In the genomic region with DNA sequence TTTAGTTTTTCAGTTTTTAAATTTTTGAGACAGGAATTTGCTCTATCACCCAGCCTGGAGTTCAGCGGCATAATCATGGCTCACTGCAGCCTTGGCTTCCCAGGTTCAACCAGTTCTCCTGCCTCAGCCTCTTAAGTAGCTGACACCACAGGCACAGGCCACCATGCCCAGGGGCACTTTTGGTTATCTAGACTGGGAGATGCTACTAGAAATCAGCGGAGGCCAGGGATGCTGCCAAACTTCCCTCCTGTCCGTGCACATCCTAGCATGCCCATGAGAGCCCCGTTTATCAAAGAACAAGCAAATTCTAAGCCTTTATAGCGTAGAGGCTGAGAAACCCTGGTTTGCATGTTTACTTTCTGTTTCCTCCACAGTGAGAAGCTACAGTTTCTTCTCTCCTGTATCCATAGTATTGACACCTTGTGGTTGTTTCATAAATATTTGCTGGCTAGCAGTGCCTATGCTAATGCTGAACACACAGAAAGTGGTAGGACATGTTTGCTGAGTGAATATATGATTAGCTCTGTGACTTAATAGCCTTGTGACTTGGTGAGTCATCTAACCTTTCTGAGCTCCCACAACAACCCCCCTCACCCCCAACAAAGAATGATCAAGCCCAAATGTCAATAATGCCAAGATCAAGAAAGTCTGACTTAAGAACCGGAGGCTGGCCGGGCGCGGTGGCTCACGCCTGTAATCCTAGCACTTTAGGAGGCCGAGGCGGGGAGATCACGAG, we compare ENCODE assay signal across 11 cellular contexts. TPM values are rescaled to one million over a fixed set of nuclear protein-coding genes. Genes with fewer than 3 reads are reported as not detected.
A peak's percentile ranks its signal among the peaks of the same experiment; 100 is the strongest.
DNase-seq lines count a peak whose midpoint lies in the region; ATAC-seq, FAIRE-seq and TF ChIP-seq lines count a peak whose summit lies in the region.
"Had no signal": no experiment of that assay in that cellular context is flagged by ENCODE, and none has a peak within 500 bp of the region (broad histone marks: within the 10 kb centered on the region; RNA-seq: fewer than 3 reads in every experiment).

No MANE protein-coding gene starts in this region.

- H3K27ac Mint-ChIP-seq in astrocyte (ENCODE audit: unreplicated experiment), result peak overlapping the region; percentile 8
- H3K27ac Mint-ChIP-seq in nephron, result peak overlapping the region in 2 of 3 experiments; percentile 69 to 86

- H3K36me3 ChIP-seq in astrocyte (ENCODE audit: insufficient read depth, low read length), result no peaks in the 10 kb centered on the region
- H3K36me3 ChIP-seq in GM23248 (ENCODE audit: low read depth), result no peaks in the 10 kb centered on the region
- H3K36me3 ChIP-seq: sigmoid colon had no signal

- H3K4me2 ChIP-seq in astrocyte (ENCODE audit: low read length), result no peak overlapping the region
- no peak overlapping the region for H3K4me2 ChIP-seq in GM23248 (ENCODE audit: unreplicated experiment)

- H3K27ac ChIP-seq in astrocyte (ENCODE audit: low read depth, low read length) (no peak overlapping the region), GM23248 (no peak overlapping the region)
- H3K27ac ChIP-seq: sigmoid colon had no signal

- H3K4me3 Mint-ChIP-seq in astrocyte (ENCODE audit: unreplicated experiment) (no peak overlapping the region), nephron (peak overlapping the region in 2 of 3 experiments; percentile 20 to 47)

- no peak overlapping the region for H3K9ac ChIP-seq in astrocyte (ENCODE audit: low read length)
- H3K9ac ChIP-seq in GM23248, result no peak overlapping the region

- peak; percentile 70 to 80 for ATAC-seq in activated CD4-positive, CD25-positive, alpha-beta regulatory T cell treated with anti-CD3 and anti-CD28 coated beads, Interleukin-2, amount 50 U/mL, for 24 hours
- ATAC-seq: mucosa of descending colon had no signal

- H3K4me1 Mint-ChIP-seq in astrocyte (ENCODE audit: low read depth, unreplicated experiment) (peaks cover 13% of the 10 kb centered on the region), nephron (peaks cover 25% of the 10 kb centered on the region)

- peaks cover 7% of the 10 kb centered on the region for H3K4me1 ChIP-seq in astrocyte (ENCODE audit: insufficient read depth, low read length)
- H3K4me1 ChIP-seq in GM23248 (ENCODE audit: insufficient read depth), result no peaks in the 10 kb centered on the region

- no peaks in the 10 kb centered on the region for H3F3A ChIP-seq in GM23248 (ENCODE audit: insufficient read depth)

- TF ChIP-seq CTCF in LNCaP clone FGC (IDR thresholded peaks at IDR 0.05; ENCODE audit: control insufficient read depth, extremely low read depth, insufficient read depth) (no peak), astrocyte (IDR thresholded peaks at IDR 0.05; ENCODE audit: insufficient read depth, low read depth, low read length) (no peak), nephron (IDR thresholded peaks at IDR 0.05; ENCODE audit: unreplicated experiment in 3 of 3) (no peak)

- H3K79me2 ChIP-seq in astrocyte (ENCODE audit: insufficient read depth, low read length) (no peaks in the 10 kb centered on the region), GM23248 (ENCODE audit: insufficient read depth) (no peaks in the 10 kb centered on the region)

- H3K9me2 ChIP-seq in GM23248 (ENCODE audit: insufficient read depth), result no peaks in the 10 kb centered on the region

- H3K9me3 ChIP-seq in astrocyte (ENCODE audit: insufficient read depth, low read depth, low read length), result no peaks in the 10 kb centered on the region
- no peaks in the 10 kb centered on the region for H3K9me3 ChIP-seq in GM23248 (ENCODE audit: low read depth)
- H3K9me3 ChIP-seq: mucosa of descending colon, sigmoid colon had no signal

- in situ Hi-C loops in GM23248 (cut with MboI), result no loop called here

- 69 to 72% methylated on average over 13 of the region's 13 CpGs for WGBS in GM23248 (ENCODE audit: low coverage in 1 of 2, low lambda C conversion rate in 2 of 2, missing lambda C conversion rate in 2 of 2), 2 experiments

- peaks cover 4% of the 10 kb centered on the region for H3K9me3 Mint-ChIP-seq in astrocyte (ENCODE audit: unreplicated experiment)
- H3K9me3 Mint-ChIP-seq in nephron, result no peaks in the 10 kb centered on the region

- no peak for FAIRE-seq in astrocyte (lab: Jason Lieb, UNC)

- no peak overlapping the region for H2AFZ ChIP-seq in astrocyte (ENCODE audit: low read depth, low read length)
- no peak overlapping the region for H2AFZ ChIP-seq in GM23248

- H3K36me3 Mint-ChIP-seq in astrocyte (ENCODE audit: low read depth, unreplicated experiment), result peaks cover 2% of the 10 kb centered on the region
- H3K36me3 Mint-ChIP-seq in nephron (ENCODE audit: low read depth), result no peaks in the 10 kb centered on the region

- H3K4me3 ChIP-seq in LNCaP clone FGC (ENCODE audit: low read depth, low read length) (no peak overlapping the region), astrocyte (ENCODE audit: insufficient read depth, low read depth, low read length) (no peak overlapping the region), GM23248 (no peak overlapping the region)
- H3K4me3 ChIP-seq: mucosa of descending colon, sigmoid colon had no signal

- H3K27me3 Mint-ChIP-seq in astrocyte (ENCODE audit: low read depth, unreplicated experiment) (peaks cover 2% of the 10 kb centered on the region), nephron (ENCODE audit: low read depth) (peaks cover under 1% of the 10 kb centered on the region)

- H3K27me3 ChIP-seq in astrocyte (ENCODE audit: insufficient read depth, low read length), result no peaks in the 10 kb centered on the region
- no peaks in the 10 kb centered on the region for H3K27me3 ChIP-seq in GM23248 (replicated peaks; ENCODE audit: insufficient read depth)
- H3K27me3 ChIP-seq: sigmoid colon had no signal

- no peaks in the 10 kb centered on the region for H4K20me1 ChIP-seq in astrocyte (ENCODE audit: insufficient read depth, low read length)
- H4K20me1 ChIP-seq in GM23248 (ENCODE audit: insufficient read depth), result no peaks in the 10 kb centered on the region

- DNase-seq in activated CD4-positive, CD25-positive, alpha-beta regulatory T cell treated with anti-CD3 and anti-CD28 coated beads, Interleukin-2, amount 50 U/mL, for 72 hours, result no peak
- DNase-seq in LNCaP clone FGC (ENCODE audit: low read depth), result peak; percentile 69
- DNase-seq in astrocyte (ENCODE audit: low read depth), result no peak
- DNase-seq in SHP77 (lab: John Stamatoyannopoulos, UW), result no peak
- no peak for DNase-seq in HuH-7.5 (ENCODE audit: low spot score)
- DNase-seq in GM23248, result no peak
- DNase-seq: mucosa of descending colon, NCI-H774, sigmoid colon had no signal

RNA-seq across cellular contexts. Expression of a gene that starts 39.2 kb away (rescaled TPM):
- 19.3 and 21.8 TPM in 2 replicates for total RNA-seq in astrocyte
- total RNA-seq in GM23248 (2014; rRNA removed; shearing (Covaris generic)), result 0.22 TPM in 1 of 2 replicates, not detected in the other
- polyA plus RNA-seq in GM23248 (2016; fragmentation: Nextera tagmentation; extraction: Ambion mirVana), result not detected in 2 replicates

Comparison
In these comparisons a context has a peak if more than half of its experiments do, and no peak if none do; other contexts are left out.
1. RNA of a gene that starts 39.2 kb away (total RNA-seq): 19.3 to 21.8 TPM in astrocyte; 0.22 TPM in GM23248; every median in the first group is over 10 times any median in the second.